Comparison of ENCODE assay signal across 8 cellular contexts in genomic region chrX:103554687-103555417, GRCh38. TPM values are rescaled to one million over a fixed set of nuclear protein-coding genes. Genes with fewer than 3 reads are reported as not detected.
DNase-seq lines count a peak whose midpoint lies in the region; ATAC-seq and TF ChIP-seq lines count a peak whose summit lies in the region.

No MANE protein-coding gene starts in this region.

- H3K9me3 ChIP-seq in duodenal mucosa (ENCODE audit: control insufficient read depth in 1 of 2, low read length in 2 of 2), result no peaks in the 10 kb centered on the region
- H3K9me3 ChIP-seq in mesodermal cell (ENCODE audit: control insufficient read depth, low read length), result no peaks in the 10 kb centered on the region

- H3K36me3 ChIP-seq in duodenal mucosa (ENCODE audit: control insufficient read depth in 1 of 2, insufficient read depth in 2 of 2, low read length in 2 of 2) (no peaks in the 10 kb centered on the region), mesodermal cell (ENCODE audit: control insufficient read depth, insufficient read depth, low read length) (no peaks in the 10 kb centered on the region)

- H3K4me1 ChIP-seq in duodenal mucosa (ENCODE audit: control insufficient read depth in 1 of 2, insufficient read depth in 2 of 2, low read length in 2 of 2) (no peaks in the 10 kb centered on the region), mesodermal cell (ENCODE audit: control insufficient read depth, insufficient read depth, low read length, poor library complexity, severe bottlenecking) (no peaks in the 10 kb centered on the region)

- TF ChIP-seq CTCF in HL-60 (IDR thresholded peaks at IDR 0.05; ENCODE audit: insufficient read depth, low read length), result no peak

- WGBS in mesodermal cell (ENCODE audit: insufficient coverage in 2 of 2), 2 experiments, result 3 to 4% methylated on average over 4 to 7 of the region's 19 CpGs

- H3K27me3 ChIP-seq in HL-60 (ENCODE audit: insufficient read depth, poor library complexity, severe bottlenecking) (peaks cover 4% of the 10 kb centered on the region), duodenal mucosa (ENCODE audit: control insufficient read depth in 1 of 2, insufficient read depth in 2 of 2, low read length in 2 of 2) (no peaks in the 10 kb centered on the region)

- peak in 12 of 14 donors; percentile 0 to 75 (median 24) for DNase-seq in C1 segment of cervical spinal cord (lab: John Stamatoyannopoulos, UW)
- DNase-seq in HL-60 (ENCODE audit: low read depth in 1 of 2, low spot score in 1 of 2), result peak; percentile 0 to 49
- DNase-seq in activated CD4-positive, alpha-beta T cell treated with anti-CD3 and anti-CD28 coated beads for 4 hours, result peak; percentile 50 to 55
- DNase-seq in stimulated activated CD8-positive, alpha-beta memory T cell treated with anti-CD3 and anti-CD28 coated beads, Interleukin-4, amount 100 ng/mL, for 1 hour (ENCODE audit: low read depth in 2 of 2, low spot score in 1 of 2), result peak; percentile 17 to 23
- no peak for DNase-seq in Kasumi-1 (lab: John Stamatoyannopoulos, UW)

- H3K4me3 ChIP-seq in HL-60 (replicated peaks; ENCODE audit: insufficient read depth, low read length) (peak overlapping the region; percentile 32), duodenal mucosa (ENCODE audit: low read depth in 1 of 2, low read length in 2 of 2) (peak overlapping the region; percentile 61 to 66), mesodermal cell (ENCODE audit: extremely low read depth, insufficient read depth, low read length, poor library complexity, severe bottlenecking) (peak overlapping the region; percentile 35)

- no peak overlapping the region for H3K9ac ChIP-seq in duodenal mucosa (ENCODE audit: low read depth in 1 of 2, low read length in 2 of 2)

- peak; percentile 98 for ATAC-seq in GM19455 (IDR thresholded peaks at IDR 0.05; ENCODE audit: unreplicated experiment)

- no peak overlapping the region for H3K27ac ChIP-seq in HL-60 (replicated peaks)
- no peak overlapping the region for H3K27ac ChIP-seq in duodenal mucosa (ENCODE audit: low read depth, low read length)
- H3K27ac ChIP-seq in mesodermal cell (ENCODE audit: low read depth, low read length, severe bottlenecking), result no peak overlapping the region

RNA-seq across cellular contexts. Expression of gene TCEAL4, which starts 30.5 kb away (rescaled TPM):
- polyA plus RNA-seq in mesodermal cell (2013, experiment 1 of 2), result 54.4 TPM
- 63.5 TPM for polyA plus RNA-seq in mesodermal cell (2013, experiment 2 of 2)

RNA-seq across cellular contexts. Expression of gene RAB40A, which starts 35.6 kb away (rescaled TPM):
- 0.29 TPM for polyA plus RNA-seq in mesodermal cell (2013, experiment 1 of 2)
- not detected for polyA plus RNA-seq in mesodermal cell (2013, experiment 2 of 2)

RNA-seq across cellular contexts. Expression of gene TCEAL3, which starts 52.9 kb away (rescaled TPM):
- 13.3 TPM for polyA plus RNA-seq in mesodermal cell (2013, experiment 1 of 2)
- 13.2 TPM for polyA plus RNA-seq in mesodermal cell (2013, experiment 2 of 2)

Comparison
In these comparisons a context has a peak if more than half of its experiments do, and no peak if none do; other contexts are left out.
1. DNase-seq: peak in C1 segment of cervical spinal cord (12 of 14), HL-60 (2 of 2), activated CD4-positive, alpha-beta T cell treated with anti-CD3 and anti-CD28 coated beads for 4 hours (2 of 2) and stimulated activated CD8-positive, alpha-beta memory T cell treated with anti-CD3 and anti-CD28 coated beads, Interleukin-4, amount 100 ng/mL, for 1 hour (2 of 2); none in Kasumi-1 (0 of 2).
2. Peak in every context shown above with its lines, with median percentiles within 50 percentile points of each other: H3K4me3 ChIP-seq.